In genomic region chr17:45149037-45149668, GRCh38 we compare ENCODE assay signal across 1 cellular context.
TF ChIP-seq lines count a peak whose summit lies in the region.

No MANE protein-coding gene starts in this region.

TF ChIP-seq in GM12878, 131 proteins besides CTCF, POLR2A, EP300 and RAD21 (continued from another document and continues in another):
- TF ChIP-seq IRF5 (IDR thresholded peaks at IDR 0.05; ENCODE audit: borderline replicate concordance) = no peak
- peak; percentile 35; the same call in 1 of the 2 replicates for TF ChIP-seq ASH2L (IDR thresholded peaks at IDR 0.05; ENCODE audit: borderline replicate concordance, low read depth)
- TF ChIP-seq SPI1 (IDR thresholded peaks at IDR 0.05; ENCODE audit: borderline replicate concordance, insufficient read depth, low read depth, low read length) = no peak
- no peak for TF ChIP-seq NR2C1 (IDR thresholded peaks at IDR 0.05)
- no peak for TF ChIP-seq RBBP5 (conservative IDR thresholded peaks at IDR 0.05)
- TF ChIP-seq NR2F1 (conservative IDR thresholded peaks at IDR 0.05) = 0 out of 2 replicates have a peak, but pooled peaks have one; percentile 28
- peak; percentile 67 for TF ChIP-seq NKRF (conservative IDR thresholded peaks at IDR 0.05)
- TF ChIP-seq CEBPB (IDR thresholded peaks at IDR 0.05; ENCODE audit: borderline replicate concordance in 1 of 2, low read depth in 2 of 2, low read length in 2 of 2) = no peak
- no peak for TF ChIP-seq ATF7 (IDR thresholded peaks at IDR 0.05; ENCODE audit: low read depth)
- no peak for TF ChIP-seq CUX1 (IDR thresholded peaks at IDR 0.05; ENCODE audit: insufficient replicate concordance, low read depth, low read length)
- no peak for TF ChIP-seq RFX5 (IDR thresholded peaks at IDR 0.05; ENCODE audit: low read depth, low read length)
- TF ChIP-seq DPF2 (IDR thresholded peaks at IDR 0.05) = no peak
- no peak; the same call in 1 of the 2 replicates for TF ChIP-seq JUNB (IDR thresholded peaks at IDR 0.05)
- 0 out of 2 replicates have a peak, but pooled peaks have one; percentile 55 for TF ChIP-seq RB1 (IDR thresholded peaks at IDR 0.05; ENCODE audit: borderline replicate concordance)
- TF ChIP-seq TBL1XR1 (IDR thresholded peaks at IDR 0.05; ENCODE audit: low read depth, low read length) = no peak
- TF ChIP-seq GABPA (IDR thresholded peaks at IDR 0.05; ENCODE audit: low read depth) = no peak
- TF ChIP-seq YBX1 (IDR thresholded peaks at IDR 0.05) = no peak
- no peak for TF ChIP-seq CREB1 (IDR thresholded peaks at IDR 0.05; ENCODE audit: low read depth)
- no peak for TF ChIP-seq SRF (IDR thresholded peaks at IDR 0.05; ENCODE audit: low read depth in 2 of 2, low read length in 2 of 2)
- TF ChIP-seq RELA (IDR thresholded peaks at IDR 0.05; ENCODE audit: borderline replicate concordance, partially characterized antibody) = no peak
- TF ChIP-seq JUND (IDR thresholded peaks at IDR 0.05; ENCODE audit: low read depth, low read length) = no peak
- TF ChIP-seq SMC3 (IDR thresholded peaks at IDR 0.05; ENCODE audit: borderline replicate concordance, low read length) = peak; percentile 39; the same call in 1 of the 2 replicates
- 0 out of 2 replicates have a peak, but pooled peaks have one; percentile 18 for TF ChIP-seq TCF12 (IDR thresholded peaks at IDR 0.05; ENCODE audit: low read depth, low read length)
- peak; percentile 18 for TF ChIP-seq SP1 (IDR thresholded peaks at IDR 0.05; ENCODE audit: low read depth, low read length)
- TF ChIP-seq CREM (IDR thresholded peaks at IDR 0.05; ENCODE audit: low read depth) = no peak
- TF ChIP-seq MEF2A (IDR thresholded peaks at IDR 0.05; ENCODE audit: insufficient read depth, low read depth, low read length) = no peak
- TF ChIP-seq FOS (IDR thresholded peaks at IDR 0.05; ENCODE audit: borderline replicate concordance, extremely low read depth, insufficient read length) = no peak
- TF ChIP-seq ELK1 (IDR thresholded peaks at IDR 0.05; ENCODE audit: low read depth, low read length) = no peak
- TF ChIP-seq PKNOX1 (IDR thresholded peaks at IDR 0.05) = no peak
- TF ChIP-seq NFIC (IDR thresholded peaks at IDR 0.05; ENCODE audit: low read depth, low read length) = no peak
- TF ChIP-seq ZNF274 (IDR thresholded peaks at IDR 0.05; ENCODE audit: insufficient read depth, insufficient read length) = no peak
- no peak; the same call in none of the 2 replicates for TF ChIP-seq CHD1 (IDR thresholded peaks at IDR 0.05; ENCODE audit: low read depth, low read length)
- no peak; the same call in 1 of the 2 replicates for TF ChIP-seq FOXM1 (IDR thresholded peaks at IDR 0.05; ENCODE audit: low read depth, low read length)
- no peak for TF ChIP-seq ZNF622 (IDR thresholded peaks at IDR 0.05)
- no peak for TF ChIP-seq MAX (IDR thresholded peaks at IDR 0.05; ENCODE audit: low read depth, low read length)
- TF ChIP-seq CHD4 (IDR thresholded peaks at IDR 0.05) = no peak
- no peak for TF ChIP-seq SREBF2 (IDR thresholded peaks at IDR 0.05; ENCODE audit: low read length)
- TF ChIP-seq SMAD5 (IDR thresholded peaks at IDR 0.05; ENCODE audit: low read depth) = 0 out of 2 replicates have a peak, but pooled peaks have one; percentile 29
- no peak for TF ChIP-seq MTA2 (IDR thresholded peaks at IDR 0.05; ENCODE audit: low read depth)
- peak; percentile 78; the same call in 1 of the 2 replicates for TF ChIP-seq ZNF592 (IDR thresholded peaks at IDR 0.05)
- no peak for TF ChIP-seq HDGF (IDR thresholded peaks at IDR 0.05)
- peak; percentile 43 for TF ChIP-seq IKZF1 (conservative IDR thresholded peaks at IDR 0.05)
- TF ChIP-seq WRNIP1 (IDR thresholded peaks at IDR 0.05; ENCODE audit: borderline replicate concordance, low read depth, low read length) = 0 out of 2 replicates have a peak, but pooled peaks have one; percentile 59
- no peak for TF ChIP-seq BACH1 (IDR thresholded peaks at IDR 0.05; ENCODE audit: borderline replicate concordance)
- TF ChIP-seq MEF2B (IDR thresholded peaks at IDR 0.05; ENCODE audit: partially characterized antibody, poor library complexity, severe bottlenecking) = no peak
- no peak for TF ChIP-seq NFXL1 (IDR thresholded peaks at IDR 0.05; ENCODE audit: borderline replicate concordance)
- no peak for TF ChIP-seq NBN (IDR thresholded peaks at IDR 0.05)
- no peak for TF ChIP-seq E2F4 (IDR thresholded peaks at IDR 0.05; ENCODE audit: low read depth, low read length)
- no peak for TF ChIP-seq EGR1 (IDR thresholded peaks at IDR 0.05; ENCODE audit: borderline replicate concordance in 1 of 2, low read depth in 2 of 2, low read length in 2 of 2)
- TF ChIP-seq CBX3 (IDR thresholded peaks at IDR 0.05; ENCODE audit: borderline replicate concordance, low read depth) = no peak
- no peak for TF ChIP-seq SREBF1 (IDR thresholded peaks at IDR 0.05; ENCODE audit: low read length)
- TF ChIP-seq IRF4 (IDR thresholded peaks at IDR 0.05; ENCODE audit: low read depth, low read length) = no peak
- no peak; the same call in 1 of the 2 replicates for TF ChIP-seq POLR2AphosphoS5 (IDR thresholded peaks at IDR 0.05; ENCODE audit: low read length)
- no peak for TF ChIP-seq RAD51 (IDR thresholded peaks at IDR 0.05)
- TF ChIP-seq BRCA1 (IDR thresholded peaks at IDR 0.05; ENCODE audit: low read depth, low read length) = no peak
- TF ChIP-seq NFYA (IDR thresholded peaks at IDR 0.05; ENCODE audit: borderline replicate concordance, low read depth, low read length) = no peak
